ENCODE assay signal across 18 cellular contexts in the genomic region with DNA sequence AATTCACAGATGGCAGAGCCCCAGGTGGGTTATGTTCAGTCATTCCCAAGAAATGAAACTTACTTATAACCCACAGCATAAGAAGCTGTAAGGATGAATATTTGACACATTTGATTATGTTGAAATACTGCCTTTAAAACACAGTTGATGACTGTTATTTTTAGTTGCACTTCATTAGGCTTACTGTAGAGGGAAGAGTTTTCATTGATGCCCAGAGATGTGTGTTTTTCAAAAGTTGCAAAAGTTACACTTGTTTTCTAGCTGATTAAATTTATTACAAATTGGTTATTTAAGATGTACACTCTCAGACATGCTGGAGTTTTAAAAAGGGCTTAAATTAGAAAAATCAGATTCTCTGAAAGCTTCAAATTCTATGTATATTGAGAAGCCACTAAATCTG.
DNase-seq lines count a peak whose midpoint lies in the region; ATAC-seq, FAIRE-seq and TF ChIP-seq lines count a peak whose summit lies in the region.
"Had no signal": no experiment of that assay in that cellular context is flagged by ENCODE, and none has a peak within 500 bp of the region (broad histone marks: within the 10 kb centered on the region; RNA-seq: fewer than 3 reads in every experiment).

No MANE protein-coding gene starts in this region.

- H3K27me3 ChIP-seq in AG04450 (ENCODE audit: control insufficient read depth, insufficient read depth, low read length) (no peaks in the 10 kb centered on the region), H1 (replicated peaks in 1 of 4; ENCODE audit: control insufficient read depth in 3 of 4, extremely low read depth in 1 of 4, insufficient read depth in 3 of 4, low read length in 3 of 4) (no peaks in the 10 kb centered on the region), mesenchymal stem cell (ENCODE audit: control insufficient read depth in 1 of 2, insufficient read depth in 1 of 2, low read length in 2 of 2) (no peaks in the 10 kb centered on the region)
- H3K27me3 ChIP-seq: Peyer's patch had no signal

- H3K4me2 ChIP-seq in H1 (ENCODE audit: insufficient read depth in 1 of 2, low read depth in 2 of 2, low read length in 2 of 2) (no peak overlapping the region), mesenchymal stem cell (ENCODE audit: low read length, poor library complexity, severe bottlenecking) (no peak overlapping the region)

- H3K27ac ChIP-seq in AG04450 (ENCODE audit: low read depth, low read length) (no peak overlapping the region), H1 (ENCODE audit: low read depth, low read length) (no peak overlapping the region), mesenchymal stem cell (ENCODE audit: low read length, poor library complexity, severe bottlenecking) (no peak overlapping the region)
- H3K27ac ChIP-seq: Peyer's patch had no signal

- H2AK5ac ChIP-seq in H1 (ENCODE audit: low read depth, low read length): no peak overlapping the region
- no peak overlapping the region for H2AK5ac ChIP-seq in mesenchymal stem cell (ENCODE audit: low read length, severe bottlenecking)

- DNase-seq in AG04450 (ENCODE audit: low read depth, low spot score): no peak
- no peak for DNase-seq in H1 (ENCODE audit: low read depth in 1 of 2, low spot score in 2 of 2)
- peak; percentile 22 for DNase-seq in mesenchymal stem cell
- no peak for DNase-seq in ACHN
- DNase-seq in central memory CD4-positive, alpha-beta T cell: no peak
- DNase-seq in erythroblast (lab: John Stamatoyannopoulos, UW): no peak
- DNase-seq: AML-193, Calu3, GF-D8, nucleus accumbens, Peyer's patch, T1000 had no signal

- H2BK120ac ChIP-seq in H1 (replicated peaks; ENCODE audit: low read depth, low read length): no peak overlapping the region
- H2BK120ac ChIP-seq in mesenchymal stem cell (ENCODE audit: low read depth, low read length): no peak overlapping the region

- no peak overlapping the region for H3K56ac ChIP-seq in H1 (replicated peaks; ENCODE audit: insufficient read length, low read depth, low read length)

- H3K79me1 ChIP-seq in H1 (ENCODE audit: low read depth, low read length) (no peaks in the 10 kb centered on the region), mesenchymal stem cell (replicated peaks; ENCODE audit: low read length, poor library complexity, severe bottlenecking) (no peaks in the 10 kb centered on the region)

- CTCF ChIA-PET in AG04450 (lab: Charles Lee) (interaction anchor here (0.9 to 1.5 kb wide), 4 partner anchors 10 to 624 kb away, joined by 3 to 4 read pairs (median 3); no protein-coding TSS in a partner anchor), H1 (lab: Charles Lee; ENCODE audit: partially characterized antibody) (interaction anchor here (0.8 to 1.4 kb wide), 6 partner anchors 10 to 400 kb away, joined by 3 to 5 read pairs (median 4); no protein-coding TSS in a partner anchor)

- H2BK15ac ChIP-seq in H1 (ENCODE audit: low read length): no peak overlapping the region
- H2BK15ac ChIP-seq in mesenchymal stem cell (ENCODE audit: low read depth, poor library complexity, severe bottlenecking): no peak overlapping the region

- TF ChIP-seq POLR2A in H1 (IDR thresholded peaks at IDR 0.05; ENCODE audit: control extremely low read depth in 1 of 2, low read depth in 2 of 2, low read length in 2 of 2) (no peak), erythroblast (IDR thresholded peaks at IDR 0.05; ENCODE audit: low read length) (no peak)

- H2BK20ac ChIP-seq in H1 (ENCODE audit: low read length): no peak overlapping the region

- no peak overlapping the region for H3K18ac ChIP-seq in H1 (ENCODE audit: extremely low read depth, low read length)
- H3K18ac ChIP-seq in mesenchymal stem cell (ENCODE audit: low read depth in 1 of 2, low read length in 2 of 2): no peak overlapping the region

- H4K8ac ChIP-seq in H1 (ENCODE audit: extremely low read depth, insufficient read depth, low read length) (no peak overlapping the region), mesenchymal stem cell (ENCODE audit: low read length) (no peak overlapping the region)

- H2AFZ ChIP-seq in H1 (ENCODE audit: low read length) (no peak overlapping the region), mesenchymal stem cell (ENCODE audit: low read depth, low read length) (no peak overlapping the region)

- H4K5ac ChIP-seq in H1 (ENCODE audit: insufficient read length, low read depth, low read length): no peak overlapping the region

- no peaks in the 10 kb centered on the region for H4K20me1 ChIP-seq in H1 (replicated peaks in 1 of 2; ENCODE audit: control insufficient read depth in 1 of 2, insufficient read depth in 2 of 2, low read length in 2 of 2)

- H3K4me3 ChIP-seq in AG04450 (ENCODE audit: low read depth, low read length): no peak overlapping the region
- no peak overlapping the region for H3K4me3 ChIP-seq in H1 (ENCODE audit: extremely low read depth in 1 of 4, insufficient read depth in 2 of 4, low read depth in 3 of 4, low read length in 4 of 4)
- H3K4me3 ChIP-seq in mesenchymal stem cell (ENCODE audit: insufficient read depth in 1 of 2, low read depth in 1 of 2, low read length in 2 of 2): no peak overlapping the region
- H3K4me3 ChIP-seq: GM12878, Peyer's patch had no signal

- no peak for TF ChIP-seq EP300 in H1 (IDR thresholded peaks at IDR 0.05; ENCODE audit: borderline replicate concordance in 1 of 2, low read depth in 2 of 2, low read length in 2 of 2)

- no peak overlapping the region for H3K9ac ChIP-seq in H1 (replicated peaks in 1 of 4; ENCODE audit: extremely low read depth in 1 of 4, low read depth in 3 of 4, low read length in 3 of 4)
- H3K9ac ChIP-seq in mesenchymal stem cell (ENCODE audit: low read length): no peak overlapping the region

- no peak overlapping the region for H2BK5ac ChIP-seq in H1 (ENCODE audit: low read depth, low read length)
- no peak overlapping the region for H2BK5ac ChIP-seq in mesenchymal stem cell (ENCODE audit: low read depth, low read length, poor library complexity, severe bottlenecking)

- H3K23me2 ChIP-seq in H1 (ENCODE audit: low read depth, low read length): no peaks in the 10 kb centered on the region

- ATAC-seq in GM18520 (IDR thresholded peaks at IDR 0.05; ENCODE audit: unreplicated experiment): no peak
- ATAC-seq: activated CD4-positive, CD25-positive, alpha-beta regulatory T cell treated with anti-CD3 and anti-CD28 coated beads, Interleukin-2, amount 50 U/mL, for 24 hours; GM12878; left lobe of liver had no signal

- H3K4me1 ChIP-seq in H1 (replicated peaks in 1 of 4; ENCODE audit: control insufficient read depth in 3 of 4, insufficient read depth in 4 of 4, low read length in 3 of 4): peaks cover 0 to 14% (median 3%) of the 10 kb centered on the region in 4 experiments; a peak in 3 of 7 replicates
- peaks cover 2% of the 10 kb centered on the region for H3K4me1 ChIP-seq in mesenchymal stem cell (ENCODE audit: control insufficient read depth, insufficient read depth, low read depth, low read length)
- H3K4me1 ChIP-seq: Peyer's patch had no signal

- in situ Hi-C loops in ACHN (cut with HindIII; ENCODE audit: low pct_ligation_motif_present, low pct_unique_long_range_greater_than_20kb, low sequenced_read_pairs): no loop called here

- no peaks in the 10 kb centered on the region for H3K9me3 ChIP-seq in AG04450 (ENCODE audit: control insufficient read depth, insufficient read depth, low read length)
- no peaks in the 10 kb centered on the region for H3K9me3 ChIP-seq in H1 (ENCODE audit: insufficient read depth in 2 of 2, low read depth in 1 of 2, low read length in 1 of 2)
- H3K9me3 ChIP-seq in mesenchymal stem cell (ENCODE audit: control insufficient read depth, low read length): no peaks in the 10 kb centered on the region
- H3K9me3 ChIP-seq: Peyer's patch had no signal

- no peaks in the 10 kb centered on the region for H3K79me2 ChIP-seq in H1 (ENCODE audit: control insufficient read depth in 1 of 2, insufficient read depth in 2 of 2, low read length in 2 of 2)

- H3K14ac ChIP-seq in H1 (ENCODE audit: insufficient read length): no peak overlapping the region
- no peak overlapping the region for H3K14ac ChIP-seq in mesenchymal stem cell (ENCODE audit: low read length in 2 of 2)

- peak; percentile 49 for TF ChIP-seq CTCF in AG04450 (IDR thresholded peaks at IDR 0.05; ENCODE audit: low read depth, low read length)
- peak; percentile 8; the same call in 1 of the 2 replicates for TF ChIP-seq CTCF in LNCAP (IDR thresholded peaks at IDR 0.05)
- peak in 1 of 3 experiments; percentile 20; a peak in 2 of 4 replicates for TF ChIP-seq CTCF in H1 (IDR thresholded peaks at IDR 0.05; ENCODE audit: control extremely low read depth in 1 of 3, insufficient read depth in 1 of 3, low read depth in 1 of 3, low read length in 3 of 3)

- H4K91ac ChIP-seq in H1 (replicated peaks; ENCODE audit: insufficient read length, low read length): no peak overlapping the region
- H4K91ac ChIP-seq in mesenchymal stem cell (ENCODE audit: low read length): no peak overlapping the region

- H3K23ac ChIP-seq in H1 (ENCODE audit: insufficient read length): no peak overlapping the region
- H3K23ac ChIP-seq in mesenchymal stem cell (ENCODE audit: low read length in 2 of 2): no peak overlapping the region

- H3K36me3 ChIP-seq in H1 (ENCODE audit: control insufficient read depth in 2 of 4, insufficient read depth in 4 of 4, low read length in 3 of 4): no peaks in the 10 kb centered on the region
- H3K36me3 ChIP-seq in mesenchymal stem cell (ENCODE audit: control insufficient read depth in 1 of 2, insufficient read depth in 2 of 2, low read depth in 1 of 2, low read length in 2 of 2): peaks cover 0 to 6% of the 10 kb centered on the region in 2 experiments
- H3K36me3 ChIP-seq: Peyer's patch had no signal

- no peak overlapping the region for H2BK12ac ChIP-seq in H1 (ENCODE audit: low read depth, low read length)
- no peak overlapping the region for H2BK12ac ChIP-seq in mesenchymal stem cell (ENCODE audit: low read length in 2 of 2)

- no peak for FAIRE-seq in H1 (lab: Jason Lieb, UNC)
- FAIRE-seq: GM12878, urothelium cell line had no signal

- TF ChIP-seq RAD21 in H1 (IDR thresholded peaks at IDR 0.05 in 1 of 2, conservative IDR thresholded peaks at IDR 0.05 in 1 of 2; ENCODE audit: low read depth in 2 of 2, low read length in 2 of 2): 0 out of 4 replicates have a peak, but pooled peaks of 1 of the 2 experiments have one; percentile 9

- H3K4ac ChIP-seq in H1 (replicated peaks; ENCODE audit: insufficient read length, low read depth, low read length) (no peak overlapping the region), mesenchymal stem cell (ENCODE audit: low read depth in 1 of 2, low read length in 2 of 2) (no peak overlapping the region)

- POLR2A ChIA-PET in AG04450 (lab: Yijun Ruan, JAX): no interaction called here
- POLR2A ChIA-PET in H1 (lab: Charles Lee; ENCODE audit: partially characterized antibody): no interaction called here

TF ChIP-seq in H1, 55 proteins besides CTCF, POLR2A, EP300 and RAD21 (continues in another document):
- TF ChIP-seq CEBPB (IDR thresholded peaks at IDR 0.05; ENCODE audit: low read depth, low read length) (0 out of 2 replicates have a peak, but pooled peaks have one; percentile 20), SUZ12 (IDR thresholded peaks at IDR 0.05; ENCODE audit: low read length) (no peak)
